8 cellular contexts compared by ENCODE assay signal in genomic region chr14:75578099-75578785, GRCh38. TPM values are rescaled to one million over a fixed set of nuclear protein-coding genes. Genes with fewer than 3 reads are reported as not detected.
DNase-seq lines count a peak whose midpoint lies in the region; ATAC-seq and TF ChIP-seq lines count a peak whose summit lies in the region.

A gene with protein sequence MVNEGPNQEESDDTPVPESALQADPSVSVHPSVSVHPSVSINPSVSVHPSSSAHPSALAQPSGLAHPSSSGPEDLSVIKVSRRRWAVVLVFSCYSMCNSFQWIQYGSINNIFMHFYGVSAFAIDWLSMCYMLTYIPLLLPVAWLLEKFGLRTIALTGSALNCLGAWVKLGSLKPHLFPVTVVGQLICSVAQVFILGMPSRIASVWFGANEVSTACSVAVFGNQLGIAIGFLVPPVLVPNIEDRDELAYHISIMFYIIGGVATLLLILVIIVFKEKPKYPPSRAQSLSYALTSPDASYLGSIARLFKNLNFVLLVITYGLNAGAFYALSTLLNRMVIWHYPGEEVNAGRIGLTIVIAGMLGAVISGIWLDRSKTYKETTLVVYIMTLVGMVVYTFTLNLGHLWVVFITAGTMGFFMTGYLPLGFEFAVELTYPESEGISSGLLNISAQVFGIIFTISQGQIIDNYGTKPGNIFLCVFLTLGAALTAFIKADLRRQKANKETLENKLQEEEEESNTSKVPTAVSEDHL (plus strand): TSS chr14:75578620. CDS start chr14:75578973, 353 bp downstream.

- TF ChIP-seq CTCF in WI38 (IDR thresholded peaks at IDR 0.05; ENCODE audit: low read depth, low read length): no peak
- TF ChIP-seq CTCF in smooth muscle cell (IDR thresholded peaks at IDR 0.05; ENCODE audit: borderline replicate concordance, insufficient read depth, poor library complexity, severe bottlenecking): no peak

- peaks cover 2% of the 10 kb centered on the region for H3K36me3 Mint-ChIP-seq in central memory CD8-positive, alpha-beta T cell (ENCODE audit: insufficient read depth)

- peak; percentile 38 for ATAC-seq in GM21528 (IDR thresholded peaks at IDR 0.05; ENCODE audit: low FRiP score, unreplicated experiment)
- ATAC-seq in central memory CD8-positive, alpha-beta T cell (replicated peaks; ENCODE audit: extremely low read depth, poor library complexity, severe bottlenecking): peak; percentile 58

- no peaks in the 10 kb centered on the region for H4K20me1 ChIP-seq in smooth muscle cell (ENCODE audit: low read depth)

- H3F3A ChIP-seq in smooth muscle cell (ENCODE audit: low read depth): peaks cover 3% of the 10 kb centered on the region

- H3K4me2 ChIP-seq in smooth muscle cell: peak within 1 kb of the TSS; percentile 96

- peak within 1 kb of the TSS; percentile 95 for H2AFZ ChIP-seq in smooth muscle cell (ENCODE audit: low read depth)

- peak within 1 kb of the TSS; percentile 89 for H3K4me3 Mint-ChIP-seq in central memory CD8-positive, alpha-beta T cell

- no peaks in the 10 kb centered on the region for H3K9me3 ChIP-seq in smooth muscle cell (replicated peaks; ENCODE audit: low read depth)

- H3K9me3 Mint-ChIP-seq in central memory CD8-positive, alpha-beta T cell: no peaks in the 10 kb centered on the region

- H3K4me1 Mint-ChIP-seq in central memory CD8-positive, alpha-beta T cell: peaks cover 19% of the 10 kb centered on the region

- H3K4me1 ChIP-seq in smooth muscle cell (ENCODE audit: low read depth): peaks cover 20% of the 10 kb centered on the region

- DNase-seq in COLO668 (lab: John Stamatoyannopoulos, UW; ENCODE audit: unreplicated experiment): peak; percentile 44
- DNase-seq in LoVo (ENCODE audit: low spot score): peak; percentile 69
- DNase-seq in central memory CD8-positive, alpha-beta T cell (ENCODE audit: low spot score in 2 of 2): peak in 1 of 2 donors; percentile 14
- peak; percentile 91 for DNase-seq in islet precursor cell
- DNase-seq in smooth muscle cell (lab: John Stamatoyannopoulos, UW; ENCODE audit: unreplicated experiment): peak; percentile 56
- no peak for DNase-seq in cortex of kidney (lab: John Stamatoyannopoulos, UW)

- H3K9ac ChIP-seq in smooth muscle cell (ENCODE audit: low read depth): peak within 1 kb of the TSS; percentile 52

- no peaks in the 10 kb centered on the region for H3K79me2 ChIP-seq in smooth muscle cell (ENCODE audit: low read depth)

- H3K27ac ChIP-seq in smooth muscle cell (ENCODE audit: low read depth): peak within 1 kb of the TSS; percentile 73

- peaks cover 6% of the 10 kb centered on the region for H3K27me3 ChIP-seq in smooth muscle cell (ENCODE audit: low read depth)

- under 1% methylated on average over 34 of the region's 49 CpGs for WGBS in smooth muscle cell (ENCODE audit: low lambda C conversion rate)

- no peaks in the 10 kb centered on the region for H3K36me3 ChIP-seq in smooth muscle cell (ENCODE audit: low read depth)

- H3K27ac Mint-ChIP-seq in central memory CD8-positive, alpha-beta T cell (ENCODE audit: low read depth): peak within 1 kb of the TSS; percentile 76

- no peaks in the 10 kb centered on the region for H3K27me3 Mint-ChIP-seq in central memory CD8-positive, alpha-beta T cell

- H3K4me3 ChIP-seq in WI38 (ENCODE audit: low read depth, low read length) (peak within 1 kb of the TSS; percentile 65), smooth muscle cell (peak within 1 kb of the TSS; percentile 67)

RNA-seq across cellular contexts. Expression of the gene that starts here (rescaled TPM):
- 3.9 and 13.3 TPM in 2 replicates for total RNA-seq in smooth muscle cell
- polyA plus RNA-seq in smooth muscle cell: 3.0 and 3.5 TPM in 2 replicates
